In the genomic region with DNA sequence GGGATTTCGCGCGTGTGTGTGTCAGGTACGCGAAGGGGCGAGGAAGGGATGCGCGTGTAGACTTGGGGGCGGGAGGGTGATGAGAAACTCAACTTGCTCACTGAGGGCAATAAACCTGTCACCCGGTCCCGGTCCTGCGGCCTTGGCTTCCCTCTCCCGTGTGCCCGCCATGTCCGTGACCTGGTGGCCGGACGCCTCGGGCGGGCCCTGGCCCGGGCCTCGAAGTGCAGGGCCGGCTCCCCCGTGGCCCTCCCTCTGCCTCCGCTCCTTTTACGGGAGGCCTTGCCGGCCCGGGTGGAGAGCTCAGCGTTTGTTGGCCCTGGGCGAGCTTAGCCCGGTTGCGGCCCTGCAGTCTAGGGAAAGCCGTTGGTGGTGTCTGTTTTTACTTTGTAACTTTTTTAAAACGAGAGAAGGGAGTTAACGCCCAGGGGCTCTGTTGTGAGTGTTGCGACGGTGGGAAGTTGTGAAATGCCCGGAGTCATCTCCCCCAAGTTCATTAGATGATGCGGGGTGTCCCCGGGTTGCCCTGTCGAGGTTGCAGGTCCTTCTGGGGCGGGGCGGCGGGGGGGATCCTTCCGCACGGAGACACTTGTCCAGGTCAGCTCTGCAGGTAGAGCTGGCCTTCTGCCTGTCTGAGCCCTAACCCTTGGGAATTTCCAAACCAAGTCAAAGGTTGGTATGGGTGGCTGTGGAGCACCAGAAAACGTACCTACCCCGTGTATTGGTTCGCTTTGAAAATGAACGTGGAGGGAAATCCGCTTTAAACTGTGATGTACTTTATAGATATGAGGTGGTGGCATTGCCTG, we compare ENCODE assay signal across 1 cellular context.
TF ChIP-seq lines count a peak whose summit lies in the region.

No MANE protein-coding gene starts in this region.

TF ChIP-seq in K562, 482 proteins besides CTCF, POLR2A, EP300 and RAD21 (continued from another document and continues in another):
- TF ChIP-seq, protein P1, sequence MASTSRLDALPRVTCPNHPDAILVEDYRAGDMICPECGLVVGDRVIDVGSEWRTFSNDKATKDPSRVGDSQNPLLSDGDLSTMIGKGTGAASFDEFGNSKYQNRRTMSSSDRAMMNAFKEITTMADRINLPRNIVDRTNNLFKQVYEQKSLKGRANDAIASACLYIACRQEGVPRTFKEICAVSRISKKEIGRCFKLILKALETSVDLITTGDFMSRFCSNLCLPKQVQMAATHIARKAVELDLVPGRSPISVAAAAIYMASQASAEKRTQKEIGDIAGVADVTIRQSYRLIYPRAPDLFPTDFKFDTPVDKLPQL (IDR thresholded peaks at IDR 0.05; ENCODE audit: extremely low read depth, insufficient read length): no peak
- no peak for TF ChIP-seq NONO (IDR thresholded peaks at IDR 0.05; ENCODE audit: low read depth in 2 of 2, low read length in 1 of 2)
- TF ChIP-seq, protein P2, sequence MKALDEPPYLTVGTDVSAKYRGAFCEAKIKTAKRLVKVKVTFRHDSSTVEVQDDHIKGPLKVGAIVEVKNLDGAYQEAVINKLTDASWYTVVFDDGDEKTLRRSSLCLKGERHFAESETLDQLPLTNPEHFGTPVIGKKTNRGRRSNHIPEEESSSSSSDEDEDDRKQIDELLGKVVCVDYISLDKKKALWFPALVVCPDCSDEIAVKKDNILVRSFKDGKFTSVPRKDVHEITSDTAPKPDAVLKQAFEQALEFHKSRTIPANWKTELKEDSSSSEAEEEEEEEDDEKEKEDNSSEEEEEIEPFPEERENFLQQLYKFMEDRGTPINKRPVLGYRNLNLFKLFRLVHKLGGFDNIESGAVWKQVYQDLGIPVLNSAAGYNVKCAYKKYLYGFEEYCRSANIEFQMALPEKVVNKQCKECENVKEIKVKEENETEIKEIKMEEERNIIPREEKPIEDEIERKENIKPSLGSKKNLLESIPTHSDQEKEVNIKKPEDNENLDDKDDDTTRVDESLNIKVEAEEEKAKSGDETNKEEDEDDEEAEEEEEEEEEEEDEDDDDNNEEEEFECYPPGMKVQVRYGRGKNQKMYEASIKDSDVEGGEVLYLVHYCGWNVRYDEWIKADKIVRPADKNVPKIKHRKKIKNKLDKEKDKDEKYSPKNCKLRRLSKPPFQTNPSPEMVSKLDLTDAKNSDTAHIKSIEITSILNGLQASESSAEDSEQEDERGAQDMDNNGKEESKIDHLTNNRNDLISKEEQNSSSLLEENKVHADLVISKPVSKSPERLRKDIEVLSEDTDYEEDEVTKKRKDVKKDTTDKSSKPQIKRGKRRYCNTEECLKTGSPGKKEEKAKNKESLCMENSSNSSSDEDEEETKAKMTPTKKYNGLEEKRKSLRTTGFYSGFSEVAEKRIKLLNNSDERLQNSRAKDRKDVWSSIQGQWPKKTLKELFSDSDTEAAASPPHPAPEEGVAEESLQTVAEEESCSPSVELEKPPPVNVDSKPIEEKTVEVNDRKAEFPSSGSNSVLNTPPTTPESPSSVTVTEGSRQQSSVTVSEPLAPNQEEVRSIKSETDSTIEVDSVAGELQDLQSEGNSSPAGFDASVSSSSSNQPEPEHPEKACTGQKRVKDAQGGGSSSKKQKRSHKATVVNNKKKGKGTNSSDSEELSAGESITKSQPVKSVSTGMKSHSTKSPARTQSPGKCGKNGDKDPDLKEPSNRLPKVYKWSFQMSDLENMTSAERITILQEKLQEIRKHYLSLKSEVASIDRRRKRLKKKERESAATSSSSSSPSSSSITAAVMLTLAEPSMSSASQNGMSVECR (CRISPR knock-in tag; IDR thresholded peaks at IDR 0.05): peak; percentile 57
- TF ChIP-seq, protein P3, sequence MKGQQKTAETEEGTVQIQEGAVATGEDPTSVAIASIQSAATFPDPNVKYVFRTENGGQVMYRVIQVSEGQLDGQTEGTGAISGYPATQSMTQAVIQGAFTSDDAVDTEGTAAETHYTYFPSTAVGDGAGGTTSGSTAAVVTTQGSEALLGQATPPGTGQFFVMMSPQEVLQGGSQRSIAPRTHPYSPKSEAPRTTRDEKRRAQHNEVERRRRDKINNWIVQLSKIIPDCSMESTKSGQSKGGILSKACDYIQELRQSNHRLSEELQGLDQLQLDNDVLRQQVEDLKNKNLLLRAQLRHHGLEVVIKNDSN (CRISPR knock-in tag; IDR thresholded peaks at IDR 0.05): peak; percentile 37
- TF ChIP-seq RUNX1 (IDR thresholded peaks at IDR 0.05; ENCODE audit: low read depth): no peak
- TF ChIP-seq, protein P4, sequence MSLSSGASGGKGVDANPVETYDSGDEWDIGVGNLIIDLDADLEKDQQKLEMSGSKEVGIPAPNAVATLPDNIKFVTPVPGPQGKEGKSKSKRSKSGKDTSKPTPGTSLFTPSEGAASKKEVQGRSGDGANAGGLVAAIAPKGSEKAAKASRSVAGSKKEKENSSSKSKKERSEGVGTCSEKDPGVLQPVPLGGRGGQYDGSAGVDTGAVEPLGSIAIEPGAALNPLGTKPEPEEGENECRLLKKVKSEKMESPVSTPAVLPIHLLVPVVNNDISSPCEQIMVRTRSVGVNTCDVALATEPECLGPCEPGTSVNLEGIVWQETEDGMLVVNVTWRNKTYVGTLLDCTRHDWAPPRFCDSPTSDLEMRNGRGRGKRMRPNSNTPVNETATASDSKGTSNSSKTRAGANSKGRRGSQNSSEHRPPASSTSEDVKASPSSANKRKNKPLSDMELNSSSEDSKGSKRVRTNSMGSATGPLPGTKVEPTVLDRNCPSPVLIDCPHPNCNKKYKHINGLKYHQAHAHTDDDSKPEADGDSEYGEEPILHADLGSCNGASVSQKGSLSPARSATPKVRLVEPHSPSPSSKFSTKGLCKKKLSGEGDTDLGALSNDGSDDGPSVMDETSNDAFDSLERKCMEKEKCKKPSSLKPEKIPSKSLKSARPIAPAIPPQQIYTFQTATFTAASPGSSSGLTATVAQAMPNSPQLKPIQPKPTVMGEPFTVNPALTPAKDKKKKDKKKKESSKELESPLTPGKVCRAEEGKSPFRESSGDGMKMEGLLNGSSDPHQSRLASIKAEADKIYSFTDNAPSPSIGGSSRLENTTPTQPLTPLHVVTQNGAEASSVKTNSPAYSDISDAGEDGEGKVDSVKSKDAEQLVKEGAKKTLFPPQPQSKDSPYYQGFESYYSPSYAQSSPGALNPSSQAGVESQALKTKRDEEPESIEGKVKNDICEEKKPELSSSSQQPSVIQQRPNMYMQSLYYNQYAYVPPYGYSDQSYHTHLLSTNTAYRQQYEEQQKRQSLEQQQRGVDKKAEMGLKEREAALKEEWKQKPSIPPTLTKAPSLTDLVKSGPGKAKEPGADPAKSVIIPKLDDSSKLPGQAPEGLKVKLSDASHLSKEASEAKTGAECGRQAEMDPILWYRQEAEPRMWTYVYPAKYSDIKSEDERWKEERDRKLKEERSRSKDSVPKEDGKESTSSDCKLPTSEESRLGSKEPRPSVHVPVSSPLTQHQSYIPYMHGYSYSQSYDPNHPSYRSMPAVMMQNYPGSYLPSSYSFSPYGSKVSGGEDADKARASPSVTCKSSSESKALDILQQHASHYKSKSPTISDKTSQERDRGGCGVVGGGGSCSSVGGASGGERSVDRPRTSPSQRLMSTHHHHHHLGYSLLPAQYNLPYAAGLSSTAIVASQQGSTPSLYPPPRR (CRISPR knock-in tag; IDR thresholded peaks at IDR 0.05; ENCODE audit: borderline replicate concordance): no peak
- TF ChIP-seq ZFPM2 (CRISPR knock-in tag; IDR thresholded peaks at IDR 0.05): no peak
- no peak for TF ChIP-seq FOSL1 (tag; conservative IDR thresholded peaks at IDR 0.05)
- TF ChIP-seq ZNF184 (CRISPR knock-in tag; IDR thresholded peaks at IDR 0.05): 0 out of 2 replicates have a peak, but pooled peaks have one; percentile 54
- no peak for TF ChIP-seq ZNF668 (CRISPR knock-in tag; IDR thresholded peaks at IDR 0.05)
- no peak for TF ChIP-seq ZZZ3 (IDR thresholded peaks at IDR 0.05)
- TF ChIP-seq, protein P5, sequence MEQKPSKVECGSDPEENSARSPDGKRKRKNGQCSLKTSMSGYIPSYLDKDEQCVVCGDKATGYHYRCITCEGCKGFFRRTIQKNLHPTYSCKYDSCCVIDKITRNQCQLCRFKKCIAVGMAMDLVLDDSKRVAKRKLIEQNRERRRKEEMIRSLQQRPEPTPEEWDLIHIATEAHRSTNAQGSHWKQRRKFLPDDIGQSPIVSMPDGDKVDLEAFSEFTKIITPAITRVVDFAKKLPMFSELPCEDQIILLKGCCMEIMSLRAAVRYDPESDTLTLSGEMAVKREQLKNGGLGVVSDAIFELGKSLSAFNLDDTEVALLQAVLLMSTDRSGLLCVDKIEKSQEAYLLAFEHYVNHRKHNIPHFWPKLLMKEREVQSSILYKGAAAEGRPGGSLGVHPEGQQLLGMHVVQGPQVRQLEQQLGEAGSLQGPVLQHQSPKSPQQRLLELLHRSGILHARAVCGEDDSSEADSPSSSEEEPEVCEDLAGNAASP (IDR thresholded peaks at IDR 0.05): no peak
- TF ChIP-seq SAP30 (IDR thresholded peaks at IDR 0.05; ENCODE audit: borderline replicate concordance, insufficient read depth, low read depth, low read length, poor library complexity, severe bottlenecking): peak; percentile 33
- TF ChIP-seq KDM2B (CRISPR knock-in tag; IDR thresholded peaks at IDR 0.05): no peak
- TF ChIP-seq, protein P6, sequence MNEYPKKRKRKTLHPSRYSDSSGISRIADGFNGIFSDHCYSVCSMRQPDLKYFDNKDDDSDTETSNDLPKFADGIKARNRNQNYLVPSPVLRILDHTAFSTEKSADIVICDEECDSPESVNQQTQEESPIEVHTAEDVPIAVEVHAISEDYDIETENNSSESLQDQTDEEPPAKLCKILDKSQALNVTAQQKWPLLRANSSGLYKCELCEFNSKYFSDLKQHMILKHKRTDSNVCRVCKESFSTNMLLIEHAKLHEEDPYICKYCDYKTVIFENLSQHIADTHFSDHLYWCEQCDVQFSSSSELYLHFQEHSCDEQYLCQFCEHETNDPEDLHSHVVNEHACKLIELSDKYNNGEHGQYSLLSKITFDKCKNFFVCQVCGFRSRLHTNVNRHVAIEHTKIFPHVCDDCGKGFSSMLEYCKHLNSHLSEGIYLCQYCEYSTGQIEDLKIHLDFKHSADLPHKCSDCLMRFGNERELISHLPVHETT (CRISPR knock-in tag; conservative IDR thresholded peaks at IDR 0.05 in 1 of 2, IDR thresholded peaks at IDR 0.05 in 1 of 2): no peak
- TF ChIP-seq, protein P7, sequence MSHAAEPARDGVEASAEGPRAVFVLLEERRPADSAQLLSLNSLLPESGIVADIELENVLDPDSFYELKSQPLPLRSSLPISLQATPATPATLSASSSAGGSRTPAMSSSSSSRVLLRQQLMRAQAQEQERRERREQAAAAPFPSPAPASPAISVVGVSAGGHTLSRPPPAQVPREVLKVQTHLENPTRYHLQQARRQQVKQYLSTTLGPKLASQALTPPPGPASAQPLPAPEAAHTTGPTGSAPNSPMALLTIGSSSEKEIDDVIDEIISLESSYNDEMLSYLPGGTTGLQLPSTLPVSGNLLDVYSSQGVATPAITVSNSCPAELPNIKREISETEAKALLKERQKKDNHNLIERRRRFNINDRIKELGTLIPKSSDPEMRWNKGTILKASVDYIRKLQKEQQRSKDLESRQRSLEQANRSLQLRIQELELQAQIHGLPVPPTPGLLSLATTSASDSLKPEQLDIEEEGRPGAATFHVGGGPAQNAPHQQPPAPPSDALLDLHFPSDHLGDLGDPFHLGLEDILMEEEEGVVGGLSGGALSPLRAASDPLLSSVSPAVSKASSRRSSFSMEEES (CRISPR knock-in tag; IDR thresholded peaks at IDR 0.05): no peak
- no peak for TF ChIP-seq SMAD3 (CRISPR knock-in tag; conservative IDR thresholded peaks at IDR 0.05)
- 0 out of 2 replicates have a peak, but pooled peaks have one; percentile 39 for TF ChIP-seq ELF4 (CRISPR knock-in tag; IDR thresholded peaks at IDR 0.05)
- TF ChIP-seq TCFL5 (CRISPR knock-in tag; conservative IDR thresholded peaks at IDR 0.05): no peak
- TF ChIP-seq SAFB (IDR thresholded peaks at IDR 0.05; ENCODE audit: borderline replicate concordance, low read depth, low read length): peak; percentile 71
- TF ChIP-seq HEY1 (CRISPR knock-in tag; IDR thresholded peaks at IDR 0.05; ENCODE audit: borderline replicate concordance): no peak
- peak; percentile 12; the same call in 1 of the 2 replicates for TF ChIP-seq SMARCC2 (IDR thresholded peaks at IDR 0.05; ENCODE audit: low read depth)
- no peak for TF ChIP-seq MCM3 (IDR thresholded peaks at IDR 0.05)
- no peak for TF ChIP-seq CBFA2T2 (conservative IDR thresholded peaks at IDR 0.05)
- TF ChIP-seq MECOM (CRISPR knock-in tag; IDR thresholded peaks at IDR 0.05): no peak
- TF ChIP-seq SP1 (CRISPR knock-in tag; IDR thresholded peaks at IDR 0.05): peak; percentile 74; the same call in 1 of the 2 replicates
- no peak for TF ChIP-seq HOXB6 (CRISPR knock-in tag; IDR thresholded peaks at IDR 0.05; ENCODE audit: borderline replicate concordance)
- TF ChIP-seq PRPF4 (IDR thresholded peaks at IDR 0.05; ENCODE audit: insufficient read depth, low read depth, low read length, poor library complexity, severe bottlenecking): no peak
- peak; percentile 66; the same call in 1 of the 2 replicates for TF ChIP-seq CEBPB (tag; IDR thresholded peaks at IDR 0.05)
- TF ChIP-seq TARDBP (IDR thresholded peaks at IDR 0.05): no peak
- TF ChIP-seq FUS (optimal IDR thresholded peaks at IDR 0.05; ENCODE audit: low read depth, low read length): no peak
- no peak for TF ChIP-seq BRCA1 (IDR thresholded peaks at IDR 0.05)
- no peak for TF ChIP-seq BRCA1 (CRISPR knock-in tag; IDR thresholded peaks at IDR 0.05)
- no peak for TF ChIP-seq PHB (CRISPR knock-in tag; IDR thresholded peaks at IDR 0.05)
- TF ChIP-seq KLF16 (IDR thresholded peaks at IDR 0.05): no peak
- TF ChIP-seq NR2F6 (CRISPR knock-in tag; IDR thresholded peaks at IDR 0.05): no peak
- peak; percentile 46 for TF ChIP-seq RBBP5 (IDR thresholded peaks at IDR 0.05; ENCODE audit: borderline replicate concordance, insufficient read depth, low read length, poor library complexity, severe bottlenecking)
- TF ChIP-seq ZNF23 (CRISPR knock-in tag; IDR thresholded peaks at IDR 0.05): no peak
- TF ChIP-seq, protein P8, sequence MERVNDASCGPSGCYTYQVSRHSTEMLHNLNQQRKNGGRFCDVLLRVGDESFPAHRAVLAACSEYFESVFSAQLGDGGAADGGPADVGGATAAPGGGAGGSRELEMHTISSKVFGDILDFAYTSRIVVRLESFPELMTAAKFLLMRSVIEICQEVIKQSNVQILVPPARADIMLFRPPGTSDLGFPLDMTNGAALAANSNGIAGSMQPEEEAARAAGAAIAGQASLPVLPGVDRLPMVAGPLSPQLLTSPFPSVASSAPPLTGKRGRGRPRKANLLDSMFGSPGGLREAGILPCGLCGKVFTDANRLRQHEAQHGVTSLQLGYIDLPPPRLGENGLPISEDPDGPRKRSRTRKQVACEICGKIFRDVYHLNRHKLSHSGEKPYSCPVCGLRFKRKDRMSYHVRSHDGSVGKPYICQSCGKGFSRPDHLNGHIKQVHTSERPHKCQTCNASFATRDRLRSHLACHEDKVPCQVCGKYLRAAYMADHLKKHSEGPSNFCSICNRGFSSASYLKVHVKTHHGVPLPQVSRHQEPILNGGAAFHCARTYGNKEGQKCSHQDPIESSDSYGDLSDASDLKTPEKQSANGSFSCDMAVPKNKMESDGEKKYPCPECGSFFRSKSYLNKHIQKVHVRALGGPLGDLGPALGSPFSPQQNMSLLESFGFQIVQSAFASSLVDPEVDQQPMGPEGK (CRISPR knock-in tag; IDR thresholded peaks at IDR 0.05; ENCODE audit: borderline replicate concordance): no peak
